ENCODE assay signal across 28 cellular contexts in the genomic region with DNA sequence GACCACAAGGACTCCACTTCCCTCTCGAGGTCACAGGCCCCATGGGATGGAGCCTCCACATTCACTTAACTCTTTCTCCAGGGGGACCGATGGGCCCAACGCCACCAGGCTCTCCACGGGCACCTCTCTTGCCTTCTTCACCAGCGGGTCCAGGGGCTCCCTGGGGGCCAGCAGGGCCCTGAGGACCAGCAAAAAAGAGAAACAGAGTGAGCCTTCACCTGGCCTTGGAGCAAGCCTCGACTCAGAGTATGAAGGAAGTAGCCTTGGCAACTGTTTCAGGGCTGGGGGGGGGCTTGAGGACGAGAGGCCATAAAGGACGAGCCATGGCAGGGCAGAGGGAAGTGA. TPM values are rescaled to one million over a fixed set of nuclear protein-coding genes. Genes with fewer than 3 reads are reported as not detected.
DNase-seq lines count a peak whose midpoint lies in the region; FAIRE-seq and TF ChIP-seq lines count a peak whose summit lies in the region.
"Had no signal": no experiment of that assay in that cellular context is flagged by ENCODE, and none has a peak within 500 bp of the region (broad histone marks: within the 10 kb centered on the region; RNA-seq: fewer than 3 reads in every experiment).

No MANE protein-coding gene starts in this region.

- H3K9me3 ChIP-seq in BLaER1 treated with 17β-estradiol and CSF1 and Interleukin-3, amounts not matched to agents 10 nM and 100 nM (replicated peaks in 1 of 11) = no peaks in the 10 kb centered on the region
- H3K9me3 ChIP-seq in kidney (ENCODE audit: control insufficient read depth in 1 of 2, low read length in 2 of 2) = no peaks in the 10 kb centered on the region
- H3K9me3 ChIP-seq: A549, BE2C had no signal

- H4K20me1 ChIP-seq in BLaER1 treated with 17β-estradiol and CSF1 and Interleukin-3, amounts not matched to agents 10 nM and 100 nM = peaks cover 0 to 7% (median 0%) of the 10 kb centered on the region in 11 experiments; a peak in 3 of 22 replicates

- no peak overlapping the region for H3K4me3 ChIP-seq in BLaER1 treated with 17β-estradiol and CSF1 and Interleukin-3, amounts not matched to agents 10 nM and 100 nM
- H3K4me3 ChIP-seq in kidney (ENCODE audit: low read length in 2 of 2) = no peak overlapping the region
- H3K4me3 ChIP-seq: A549, GM12878 had no signal

- peaks cover 18 to 90% (median 76%) of the 10 kb centered on the region in 10 experiments for H3K4me1 ChIP-seq in BLaER1 treated with 17β-estradiol and CSF1 and Interleukin-3, amounts not matched to agents 10 nM and 100 nM
- no peaks in the 10 kb centered on the region for H3K4me1 ChIP-seq in kidney (ENCODE audit: control insufficient read depth in 1 of 2, insufficient read depth in 1 of 2, low read depth in 1 of 2, low read length in 2 of 2)
- H3K4me1 ChIP-seq: A549 had no signal

- no peak overlapping the region for H3K9ac ChIP-seq in BLaER1 treated with 17β-estradiol and CSF1 and Interleukin-3, amounts not matched to agents 10 nM and 100 nM
- no peak overlapping the region for H3K9ac ChIP-seq in kidney (ENCODE audit: low read length in 2 of 2)

- peak overlapping the region in 9 of 11 experiments; percentile 5 to 84 (median 18); a peak in 9 of 22 replicates for H3K4me2 ChIP-seq in BLaER1 treated with 17β-estradiol and CSF1 and Interleukin-3, amounts not matched to agents 10 nM and 100 nM
- H3K4me2 ChIP-seq: A549 had no signal

- DNase-seq in kidney (peak; percentile 40), posterior vena cava (ENCODE audit: low spot score) (peak; percentile 71), A172 (ENCODE audit: low spot score) (no peak), epidermal melanocyte (ENCODE audit: insufficient read length, low spot score) (no peak), ACHN (no peak)
- DNase-seq in stimulated activated CD4-positive, alpha-beta T cell treated with anti-CD3 and anti-CD28 coated beads, Interleukin-12 subunit alpha, Interleukin-12 subunit beta, amount 100 ng/mL, for 4 hours = no peak
- DNase-seq: 8988T; BE2C; C1 segment of cervical spinal cord; CD4-positive, CD25-positive, alpha-beta regulatory T cell; COR-L47; DMS 273 treated with DMSO at 0.1 percent for 48 hours; DMS153; DMS53; DMS79; DND-41; EL; GDM1 had no signal

- in situ Hi-C loops in ACHN (cut with HindIII; ENCODE audit: low pct_ligation_motif_present, low pct_unique_long_range_greater_than_20kb, low sequenced_read_pairs) = no loop called here

- no peak overlapping the region for H3K27ac ChIP-seq in BLaER1 treated with 17β-estradiol and CSF1 and Interleukin-3, amounts not matched to agents 10 nM and 100 nM
- no peak overlapping the region for H3K27ac ChIP-seq in kidney (ENCODE audit: low read depth in 2 of 2, low read length in 2 of 2)
- H3K27ac ChIP-seq: A549 had no signal

- intact Hi-C loops in kidney (cut with DNase I) = no loop called here
- intact Hi-C loops in posterior vena cava (cut with DNase I) = loop anchor here in 1 of 2 donors (5.0 kb wide), 1 partner anchor 809 kb away; no protein-coding TSS in a partner anchor

- 0 out of 22 replicates have a peak, but pooled peaks cover 0 to 4% (median 0%) of the 10 kb centered on the region in 11 experiments for H3K27me3 ChIP-seq in BLaER1 treated with 17β-estradiol and CSF1 and Interleukin-3, amounts not matched to agents 10 nM and 100 nM
- H3K27me3 ChIP-seq: BE2C had no signal

- no peaks in the 10 kb centered on the region for H3K36me3 ChIP-seq in BLaER1 treated with 17β-estradiol and CSF1 and Interleukin-3, amounts not matched to agents 10 nM and 100 nM
- no peaks in the 10 kb centered on the region for H3K36me3 ChIP-seq in kidney (ENCODE audit: control insufficient read depth in 1 of 2, insufficient read depth in 2 of 2, low read length in 2 of 2)
- H3K36me3 ChIP-seq: BE2C had no signal

- no peak for TF ChIP-seq CTCF in kidney (IDR thresholded peaks at IDR 0.05; ENCODE audit: borderline replicate concordance, extremely low read depth, insufficient read depth)

- no peak for FAIRE-seq in kidney (lab: Jason Lieb, UNC)
- FAIRE-seq: A549, GM12878, GM12892, GM18507, GM19239 had no signal

RNA-seq across cellular contexts. Expression of gene COL2A1, which starts 18.0 kb away (rescaled TPM):
- total RNA-seq in kidney = not detected
- polyA plus RNA-seq in kidney (ENCODE audit: insufficient read depth, low read depth, low replicate concordance) = not detected
- total RNA-seq in posterior vena cava = not detected
- total RNA-seq in A172 (2014; rRNA removed; shearing (Covaris generic)) = not detected in 2 replicates
- total RNA-seq: CD4-positive, alpha-beta memory T cell; CD4-positive, CD25-positive, alpha-beta regulatory T cell; CD8-positive, alpha-beta memory T cell had no signal
- polyA plus RNA-seq: AG04450; CD14-positive monocyte; CD4-positive, alpha-beta memory T cell; CD4-positive, CD25-positive, alpha-beta regulatory T cell; CD8-positive, alpha-beta memory T cell had no signal

RNA-seq across cellular contexts. Expression of gene TMEM106C, which starts 22.8 kb away (rescaled TPM):
- total RNA-seq in kidney (51.7 TPM), posterior vena cava (10 to 100 TPM; 29.5 to 36.1 TPM)
- 126 TPM for polyA plus RNA-seq in kidney (ENCODE audit: insufficient read depth, low read depth, low replicate concordance)
- total RNA-seq in A172 (2014; rRNA removed; shearing (Covaris generic)) = 211 and 295 TPM in 2 replicates

Comparison
In these comparisons a context has a peak if more than half of its experiments do, and no peak if none do; other contexts are left out.
1. DNase-seq: peak in kidney (single experiment) and posterior vena cava (single experiment); none in A172 (single experiment), epidermal melanocyte (single experiment), ACHN (single experiment) and stimulated activated CD4-positive, alpha-beta T cell treated with anti-CD3 and anti-CD28 coated beads, Interleukin-12 subunit alpha, Interleukin-12 subunit beta, amount 100 ng/mL, for 4 hours (single experiment).